Comparison of ENCODE assay signal across 13 cellular contexts in the genomic region with DNA sequence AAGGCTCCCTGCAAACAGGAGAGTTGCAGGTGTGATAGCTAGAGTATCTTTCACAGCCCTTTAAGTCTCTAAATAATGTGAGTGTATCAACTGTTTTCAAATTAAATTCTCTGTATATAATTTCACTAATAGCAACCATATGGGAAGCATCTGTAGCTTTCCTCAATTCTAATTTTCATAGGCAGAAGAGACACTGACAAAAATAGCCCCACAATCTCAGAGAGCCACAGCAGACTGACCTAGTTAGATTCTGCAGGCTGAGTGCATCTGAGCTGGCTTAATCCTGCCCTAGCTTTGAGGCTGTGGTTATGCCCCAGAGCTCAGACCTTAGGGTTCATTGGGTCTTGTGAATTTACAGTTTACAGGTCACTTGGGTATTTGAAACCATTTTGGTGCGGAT.
"Had no signal": no experiment of that assay in that cellular context is flagged by ENCODE, and none has a peak within 500 bp of the region (broad histone marks: within the 10 kb centered on the region; RNA-seq: fewer than 3 reads in every experiment).

No MANE protein-coding gene starts in this region.

- H3K27me3 ChIP-seq: adrenal gland, heart right ventricle, neural progenitor cell had no signal

- DNase-seq: activated CD4-positive, alpha-beta T cell treated with anti-CD3 and anti-CD28 coated beads for 1 hour; activated CD4-positive, alpha-beta T cell treated with anti-CD3 and anti-CD28 coated beads, Interleukin-2, amount 50 U/mL, for 4 hours; activated naive CD4-positive, alpha-beta T cell treated with anti-CD3 and anti-CD28 coated beads for 36 hours; adrenal gland; effector memory CD4-positive, alpha-beta T cell; left colon; naive B cell; psoas muscle; stimulated activated naive CD8-positive, alpha-beta T cell treated with anti-CD3 and anti-CD28 coated beads, Interleukin-15, Interleukin-2, amounts not matched to agents 100 U/mL and 50 U/mL, for 24 hours; T-helper 1 cell had no signal

- H3K9me3 ChIP-seq: adrenal gland, psoas muscle, thoracic aorta had no signal

- H3K4me1 ChIP-seq: adrenal gland, neural progenitor cell, psoas muscle had no signal

- H3K27ac ChIP-seq: adrenal gland, heart right ventricle, neural progenitor cell, psoas muscle, thoracic aorta had no signal

- H3K4me3 ChIP-seq: adrenal gland, heart right ventricle, neural progenitor cell, psoas muscle, thoracic aorta had no signal

- H2AFZ ChIP-seq: neural progenitor cell had no signal

- H3K36me3 ChIP-seq: adrenal gland, heart right ventricle, neural progenitor cell, thoracic aorta had no signal

- H3K4me2 ChIP-seq: neural progenitor cell had no signal
